ENCODE assay signal across 1 cellular context in the genomic region with DNA sequence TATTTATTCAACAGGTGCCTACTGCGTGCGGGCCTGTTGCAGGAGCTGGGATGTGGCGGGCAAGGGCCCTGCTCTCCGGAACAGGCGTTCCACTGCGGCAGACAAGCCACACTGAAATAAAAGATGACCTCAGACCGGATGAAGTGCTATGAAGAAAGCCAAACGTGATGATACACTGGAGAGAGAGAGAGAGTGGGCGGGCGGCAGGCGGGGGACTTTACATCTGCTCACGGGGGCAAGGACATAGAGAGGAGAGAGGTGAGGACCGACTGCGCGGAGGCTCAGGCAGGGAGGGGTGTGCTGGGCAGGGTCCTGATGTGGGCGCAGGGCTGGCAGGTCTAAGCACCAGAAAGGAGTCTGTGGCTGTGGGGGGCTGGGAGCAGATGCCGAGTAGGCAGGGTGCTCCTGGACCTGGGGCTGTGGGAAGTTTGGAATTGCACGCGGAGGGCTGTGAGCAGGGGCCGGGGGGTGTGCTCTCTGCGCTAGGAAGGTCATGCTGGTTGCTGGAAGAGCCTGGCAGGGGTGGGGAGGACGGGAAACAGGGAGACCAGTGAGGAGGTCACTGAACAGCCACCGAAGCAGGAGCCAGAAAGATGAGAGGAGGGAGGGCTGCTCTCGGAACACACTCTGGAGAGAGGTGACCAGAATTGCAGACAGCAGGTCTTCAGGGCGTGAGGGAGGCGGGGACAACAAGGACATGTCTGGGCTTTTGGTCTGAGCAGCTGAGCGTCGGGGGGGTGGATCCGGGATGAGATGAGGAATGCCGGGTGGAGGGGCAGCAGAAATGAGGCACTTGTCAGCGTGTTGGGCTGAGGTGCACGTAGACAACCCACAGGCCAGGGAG.
A peak's percentile ranks its signal among the peaks of the same experiment; 100 is the strongest.
TF ChIP-seq lines count a peak whose summit lies in the region.

No MANE protein-coding gene starts in this region.

TF ChIP-seq in HepG2, 621 proteins besides CTCF, POLR2A, EP300 and RAD21 (continued from another document and continues in another):
- TF ChIP-seq, protein P1, sequence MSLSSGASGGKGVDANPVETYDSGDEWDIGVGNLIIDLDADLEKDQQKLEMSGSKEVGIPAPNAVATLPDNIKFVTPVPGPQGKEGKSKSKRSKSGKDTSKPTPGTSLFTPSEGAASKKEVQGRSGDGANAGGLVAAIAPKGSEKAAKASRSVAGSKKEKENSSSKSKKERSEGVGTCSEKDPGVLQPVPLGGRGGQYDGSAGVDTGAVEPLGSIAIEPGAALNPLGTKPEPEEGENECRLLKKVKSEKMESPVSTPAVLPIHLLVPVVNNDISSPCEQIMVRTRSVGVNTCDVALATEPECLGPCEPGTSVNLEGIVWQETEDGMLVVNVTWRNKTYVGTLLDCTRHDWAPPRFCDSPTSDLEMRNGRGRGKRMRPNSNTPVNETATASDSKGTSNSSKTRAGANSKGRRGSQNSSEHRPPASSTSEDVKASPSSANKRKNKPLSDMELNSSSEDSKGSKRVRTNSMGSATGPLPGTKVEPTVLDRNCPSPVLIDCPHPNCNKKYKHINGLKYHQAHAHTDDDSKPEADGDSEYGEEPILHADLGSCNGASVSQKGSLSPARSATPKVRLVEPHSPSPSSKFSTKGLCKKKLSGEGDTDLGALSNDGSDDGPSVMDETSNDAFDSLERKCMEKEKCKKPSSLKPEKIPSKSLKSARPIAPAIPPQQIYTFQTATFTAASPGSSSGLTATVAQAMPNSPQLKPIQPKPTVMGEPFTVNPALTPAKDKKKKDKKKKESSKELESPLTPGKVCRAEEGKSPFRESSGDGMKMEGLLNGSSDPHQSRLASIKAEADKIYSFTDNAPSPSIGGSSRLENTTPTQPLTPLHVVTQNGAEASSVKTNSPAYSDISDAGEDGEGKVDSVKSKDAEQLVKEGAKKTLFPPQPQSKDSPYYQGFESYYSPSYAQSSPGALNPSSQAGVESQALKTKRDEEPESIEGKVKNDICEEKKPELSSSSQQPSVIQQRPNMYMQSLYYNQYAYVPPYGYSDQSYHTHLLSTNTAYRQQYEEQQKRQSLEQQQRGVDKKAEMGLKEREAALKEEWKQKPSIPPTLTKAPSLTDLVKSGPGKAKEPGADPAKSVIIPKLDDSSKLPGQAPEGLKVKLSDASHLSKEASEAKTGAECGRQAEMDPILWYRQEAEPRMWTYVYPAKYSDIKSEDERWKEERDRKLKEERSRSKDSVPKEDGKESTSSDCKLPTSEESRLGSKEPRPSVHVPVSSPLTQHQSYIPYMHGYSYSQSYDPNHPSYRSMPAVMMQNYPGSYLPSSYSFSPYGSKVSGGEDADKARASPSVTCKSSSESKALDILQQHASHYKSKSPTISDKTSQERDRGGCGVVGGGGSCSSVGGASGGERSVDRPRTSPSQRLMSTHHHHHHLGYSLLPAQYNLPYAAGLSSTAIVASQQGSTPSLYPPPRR (CRISPR knock-in tag; IDR thresholded peaks at IDR 0.05; ENCODE audit: borderline replicate concordance) = peak; percentile 80
- peak; percentile 69; the same call in 1 of the 2 replicates for TF ChIP-seq ZNF556 (CRISPR knock-in tag; IDR thresholded peaks at IDR 0.05; ENCODE audit: borderline replicate concordance)
- TF ChIP-seq, protein P2, sequence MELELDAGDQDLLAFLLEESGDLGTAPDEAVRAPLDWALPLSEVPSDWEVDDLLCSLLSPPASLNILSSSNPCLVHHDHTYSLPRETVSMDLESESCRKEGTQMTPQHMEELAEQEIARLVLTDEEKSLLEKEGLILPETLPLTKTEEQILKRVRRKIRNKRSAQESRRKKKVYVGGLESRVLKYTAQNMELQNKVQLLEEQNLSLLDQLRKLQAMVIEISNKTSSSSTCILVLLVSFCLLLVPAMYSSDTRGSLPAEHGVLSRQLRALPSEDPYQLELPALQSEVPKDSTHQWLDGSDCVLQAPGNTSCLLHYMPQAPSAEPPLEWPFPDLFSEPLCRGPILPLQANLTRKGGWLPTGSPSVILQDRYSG (CRISPR knock-in tag; IDR thresholded peaks at IDR 0.05) = no peak
- TF ChIP-seq, protein P3, sequence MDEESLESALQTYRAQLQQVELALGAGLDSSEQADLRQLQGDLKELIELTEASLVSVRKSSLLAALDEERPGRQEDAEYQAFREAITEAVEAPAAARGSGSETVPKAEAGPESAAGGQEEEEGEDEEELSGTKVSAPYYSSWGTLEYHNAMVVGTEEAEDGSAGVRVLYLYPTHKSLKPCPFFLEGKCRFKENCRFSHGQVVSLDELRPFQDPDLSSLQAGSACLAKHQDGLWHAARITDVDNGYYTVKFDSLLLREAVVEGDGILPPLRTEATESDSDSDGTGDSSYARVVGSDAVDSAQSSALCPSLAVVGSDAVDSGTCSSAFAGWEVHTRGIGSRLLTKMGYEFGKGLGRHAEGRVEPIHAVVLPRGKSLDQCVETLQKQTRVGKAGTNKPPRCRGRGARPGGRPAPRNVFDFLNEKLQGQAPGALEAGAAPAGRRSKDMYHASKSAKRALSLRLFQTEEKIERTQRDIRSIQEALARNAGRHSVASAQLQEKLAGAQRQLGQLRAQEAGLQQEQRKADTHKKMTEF (CRISPR knock-in tag; IDR thresholded peaks at IDR 0.05) = peak; percentile 62
- TF ChIP-seq SIX1 (CRISPR knock-in tag; IDR thresholded peaks at IDR 0.05; ENCODE audit: borderline replicate concordance) = no peak
- peak; percentile 47; the same call in 1 of the 2 replicates for TF ChIP-seq PHF8 (CRISPR knock-in tag; IDR thresholded peaks at IDR 0.05)
- no peak for TF ChIP-seq KDM3A (CRISPR knock-in tag; IDR thresholded peaks at IDR 0.05; ENCODE audit: low read depth)
- TF ChIP-seq MIXL1 (CRISPR knock-in tag; IDR thresholded peaks at IDR 0.05) = 0 out of 2 replicates have a peak, but pooled peaks have one; percentile 49
- TF ChIP-seq MAF1 (CRISPR knock-in tag; IDR thresholded peaks at IDR 0.05; ENCODE audit: borderline replicate concordance) = 0 out of 2 replicates have a peak, but pooled peaks have one; percentile 26
- peak; percentile 90 for TF ChIP-seq HDAC1 (CRISPR knock-in tag; IDR thresholded peaks at IDR 0.05)
- no peak for TF ChIP-seq FIP1L1 (IDR thresholded peaks at IDR 0.05; ENCODE audit: borderline replicate concordance, insufficient read depth, low read depth, low read length)
- peak; percentile 63; the same call in 1 of the 2 replicates for TF ChIP-seq ZFY (CRISPR knock-in tag; IDR thresholded peaks at IDR 0.05)
- TF ChIP-seq IKZF4 (CRISPR knock-in tag; IDR thresholded peaks at IDR 0.05; ENCODE audit: borderline replicate concordance, low read depth, not compliant biosample characterization) = peak; percentile 45
- TF ChIP-seq ZNF251 (CRISPR knock-in tag; IDR thresholded peaks at IDR 0.05) = peak; percentile 40
- TF ChIP-seq FLYWCH1 (CRISPR knock-in tag; IDR thresholded peaks at IDR 0.05) = no peak
- TF ChIP-seq, protein P4, sequence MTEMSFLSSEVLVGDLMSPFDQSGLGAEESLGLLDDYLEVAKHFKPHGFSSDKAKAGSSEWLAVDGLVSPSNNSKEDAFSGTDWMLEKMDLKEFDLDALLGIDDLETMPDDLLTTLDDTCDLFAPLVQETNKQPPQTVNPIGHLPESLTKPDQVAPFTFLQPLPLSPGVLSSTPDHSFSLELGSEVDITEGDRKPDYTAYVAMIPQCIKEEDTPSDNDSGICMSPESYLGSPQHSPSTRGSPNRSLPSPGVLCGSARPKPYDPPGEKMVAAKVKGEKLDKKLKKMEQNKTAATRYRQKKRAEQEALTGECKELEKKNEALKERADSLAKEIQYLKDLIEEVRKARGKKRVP (CRISPR knock-in tag; IDR thresholded peaks at IDR 0.05) = peak in 1 of 2 experiments; percentile 31; a peak in 1 of 4 replicates
- TF ChIP-seq ZNF792 (CRISPR knock-in tag; IDR thresholded peaks at IDR 0.05) = peak; percentile 23; the same call in 1 of the 2 replicates
- peak; percentile 66; the same call in 1 of the 2 replicates for TF ChIP-seq ZBTB3 (CRISPR knock-in tag; IDR thresholded peaks at IDR 0.05; ENCODE audit: borderline replicate concordance, low read depth)
- TF ChIP-seq ZBTB7B (CRISPR knock-in tag; IDR thresholded peaks at IDR 0.05) = peak; percentile 78
- peak; percentile 33; the same call in 1 of the 2 replicates for TF ChIP-seq NRL (CRISPR knock-in tag; IDR thresholded peaks at IDR 0.05; ENCODE audit: borderline replicate concordance)
- TF ChIP-seq NFE2L2 (IDR thresholded peaks at IDR 0.05; ENCODE audit: low read length) = no peak
- TF ChIP-seq MED13 (CRISPR knock-in tag; IDR thresholded peaks at IDR 0.05) = no peak
- TF ChIP-seq, protein P5, sequence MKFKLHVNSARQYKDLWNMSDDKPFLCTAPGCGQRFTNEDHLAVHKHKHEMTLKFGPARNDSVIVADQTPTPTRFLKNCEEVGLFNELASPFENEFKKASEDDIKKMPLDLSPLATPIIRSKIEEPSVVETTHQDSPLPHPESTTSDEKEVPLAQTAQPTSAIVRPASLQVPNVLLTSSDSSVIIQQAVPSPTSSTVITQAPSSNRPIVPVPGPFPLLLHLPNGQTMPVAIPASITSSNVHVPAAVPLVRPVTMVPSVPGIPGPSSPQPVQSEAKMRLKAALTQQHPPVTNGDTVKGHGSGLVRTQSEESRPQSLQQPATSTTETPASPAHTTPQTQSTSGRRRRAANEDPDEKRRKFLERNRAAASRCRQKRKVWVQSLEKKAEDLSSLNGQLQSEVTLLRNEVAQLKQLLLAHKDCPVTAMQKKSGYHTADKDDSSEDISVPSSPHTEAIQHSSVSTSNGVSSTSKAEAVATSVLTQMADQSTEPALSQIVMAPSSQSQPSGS (CRISPR knock-in tag; IDR thresholded peaks at IDR 0.05) = peak; percentile 86; the same call in 1 of the 2 replicates
- peak; percentile 62 for TF ChIP-seq KAT8 (CRISPR knock-in tag; IDR thresholded peaks at IDR 0.05)
- TF ChIP-seq KLF6 (CRISPR knock-in tag; IDR thresholded peaks at IDR 0.05) = no peak
- TF ChIP-seq ELF1 (CRISPR knock-in tag; IDR thresholded peaks at IDR 0.05) = 0 out of 2 replicates have a peak, but pooled peaks have one; percentile 5
- TF ChIP-seq ZKSCAN1 (IDR thresholded peaks at IDR 0.05; ENCODE audit: low read length) = peak; percentile 51; the same call in 1 of the 2 replicates
- TF ChIP-seq ZNF816 (CRISPR knock-in tag; IDR thresholded peaks at IDR 0.05; ENCODE audit: borderline replicate concordance) = peak; percentile 67; the same call in 1 of the 2 replicates
- TF ChIP-seq, protein P6, sequence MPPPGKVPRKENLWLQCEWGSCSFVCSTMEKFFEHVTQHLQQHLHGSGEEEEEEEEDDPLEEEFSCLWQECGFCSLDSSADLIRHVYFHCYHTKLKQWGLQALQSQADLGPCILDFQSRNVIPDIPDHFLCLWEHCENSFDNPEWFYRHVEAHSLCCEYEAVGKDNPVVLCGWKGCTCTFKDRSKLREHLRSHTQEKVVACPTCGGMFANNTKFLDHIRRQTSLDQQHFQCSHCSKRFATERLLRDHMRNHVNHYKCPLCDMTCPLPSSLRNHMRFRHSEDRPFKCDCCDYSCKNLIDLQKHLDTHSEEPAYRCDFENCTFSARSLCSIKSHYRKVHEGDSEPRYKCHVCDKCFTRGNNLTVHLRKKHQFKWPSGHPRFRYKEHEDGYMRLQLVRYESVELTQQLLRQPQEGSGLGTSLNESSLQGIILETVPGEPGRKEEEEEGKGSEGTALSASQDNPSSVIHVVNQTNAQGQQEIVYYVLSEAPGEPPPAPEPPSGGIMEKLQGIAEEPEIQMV (CRISPR knock-in tag; IDR thresholded peaks at IDR 0.05; ENCODE audit: low read depth) = peak; percentile 57; the same call in 1 of the 2 replicates
- no peak for TF ChIP-seq ZNF569 (CRISPR knock-in tag; IDR thresholded peaks at IDR 0.05; ENCODE audit: borderline replicate concordance)
- TF ChIP-seq, protein P7, sequence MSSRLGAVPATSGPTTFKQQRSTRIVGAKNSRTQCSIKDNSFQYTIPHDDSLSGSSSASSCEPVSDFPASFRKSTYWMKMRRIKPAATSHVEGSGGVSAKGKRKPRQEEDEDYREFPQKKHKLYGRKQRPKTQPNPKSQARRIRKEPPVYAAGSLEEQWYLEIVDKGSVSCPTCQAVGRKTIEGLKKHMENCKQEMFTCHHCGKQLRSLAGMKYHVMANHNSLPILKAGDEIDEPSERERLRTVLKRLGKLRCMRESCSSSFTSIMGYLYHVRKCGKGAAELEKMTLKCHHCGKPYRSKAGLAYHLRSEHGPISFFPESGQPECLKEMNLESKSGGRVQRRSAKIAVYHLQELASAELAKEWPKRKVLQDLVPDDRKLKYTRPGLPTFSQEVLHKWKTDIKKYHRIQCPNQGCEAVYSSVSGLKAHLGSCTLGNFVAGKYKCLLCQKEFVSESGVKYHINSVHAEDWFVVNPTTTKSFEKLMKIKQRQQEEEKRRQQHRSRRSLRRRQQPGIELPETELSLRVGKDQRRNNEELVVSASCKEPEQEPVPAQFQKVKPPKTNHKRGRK (CRISPR knock-in tag; IDR thresholded peaks at IDR 0.05) = peak; percentile 82; the same call in 1 of the 2 replicates
- TF ChIP-seq, protein P8, sequence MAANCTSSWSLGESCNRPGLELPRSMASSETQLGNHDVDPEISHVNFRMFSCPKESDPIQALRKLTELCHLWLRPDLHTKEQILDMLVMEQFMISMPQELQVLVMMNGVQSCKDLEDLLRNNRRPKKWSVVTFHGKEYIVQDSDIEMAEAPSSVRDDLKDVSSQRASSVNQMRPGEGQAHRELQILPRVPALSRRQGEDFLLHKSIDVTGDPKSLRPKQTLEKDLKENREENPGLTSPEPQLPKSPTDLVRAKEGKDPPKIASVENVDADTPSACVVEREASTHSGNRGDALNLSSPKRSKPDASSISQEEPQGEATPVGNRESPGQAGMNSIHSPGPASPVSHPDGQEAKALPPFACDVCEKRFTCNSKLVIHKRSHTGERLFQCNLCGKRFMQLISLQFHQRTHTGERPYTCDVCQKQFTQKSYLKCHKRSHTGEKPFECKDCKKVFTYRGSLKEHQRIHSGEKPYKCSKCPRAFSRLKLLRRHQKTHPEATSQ (CRISPR knock-in tag; IDR thresholded peaks at IDR 0.05; ENCODE audit: borderline replicate concordance) = no peak
- peak; percentile 57; the same call in 1 of the 2 replicates for TF ChIP-seq ZNF230 (CRISPR knock-in tag; IDR thresholded peaks at IDR 0.05)
- TF ChIP-seq, protein P9, sequence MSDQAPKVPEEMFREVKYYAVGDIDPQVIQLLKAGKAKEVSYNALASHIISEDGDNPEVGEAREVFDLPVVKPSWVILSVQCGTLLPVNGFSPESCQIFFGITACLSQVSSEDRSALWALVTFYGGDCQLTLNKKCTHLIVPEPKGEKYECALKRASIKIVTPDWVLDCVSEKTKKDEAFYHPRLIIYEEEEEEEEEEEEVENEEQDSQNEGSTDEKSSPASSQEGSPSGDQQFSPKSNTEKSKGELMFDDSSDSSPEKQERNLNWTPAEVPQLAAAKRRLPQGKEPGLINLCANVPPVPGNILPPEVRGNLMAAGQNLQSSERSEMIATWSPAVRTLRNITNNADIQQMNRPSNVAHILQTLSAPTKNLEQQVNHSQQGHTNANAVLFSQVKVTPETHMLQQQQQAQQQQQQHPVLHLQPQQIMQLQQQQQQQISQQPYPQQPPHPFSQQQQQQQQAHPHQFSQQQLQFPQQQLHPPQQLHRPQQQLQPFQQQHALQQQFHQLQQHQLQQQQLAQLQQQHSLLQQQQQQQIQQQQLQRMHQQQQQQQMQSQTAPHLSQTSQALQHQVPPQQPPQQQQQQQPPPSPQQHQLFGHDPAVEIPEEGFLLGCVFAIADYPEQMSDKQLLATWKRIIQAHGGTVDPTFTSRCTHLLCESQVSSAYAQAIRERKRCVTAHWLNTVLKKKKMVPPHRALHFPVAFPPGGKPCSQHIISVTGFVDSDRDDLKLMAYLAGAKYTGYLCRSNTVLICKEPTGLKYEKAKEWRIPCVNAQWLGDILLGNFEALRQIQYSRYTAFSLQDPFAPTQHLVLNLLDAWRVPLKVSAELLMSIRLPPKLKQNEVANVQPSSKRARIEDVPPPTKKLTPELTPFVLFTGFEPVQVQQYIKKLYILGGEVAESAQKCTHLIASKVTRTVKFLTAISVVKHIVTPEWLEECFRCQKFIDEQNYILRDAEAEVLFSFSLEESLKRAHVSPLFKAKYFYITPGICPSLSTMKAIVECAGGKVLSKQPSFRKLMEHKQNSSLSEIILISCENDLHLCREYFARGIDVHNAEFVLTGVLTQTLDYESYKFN (CRISPR knock-in tag; conservative IDR thresholded peaks at IDR 0.05) = peak; percentile 86
- peak; percentile 65 for TF ChIP-seq HDAC2 (CRISPR knock-in tag; IDR thresholded peaks at IDR 0.05)
- 0 out of 2 replicates have a peak, but pooled peaks have one; percentile 28 for TF ChIP-seq ZNF570 (CRISPR knock-in tag; IDR thresholded peaks at IDR 0.05; ENCODE audit: borderline replicate concordance)
